ENCODE assay signal across 10 cellular contexts in the genomic region with DNA sequence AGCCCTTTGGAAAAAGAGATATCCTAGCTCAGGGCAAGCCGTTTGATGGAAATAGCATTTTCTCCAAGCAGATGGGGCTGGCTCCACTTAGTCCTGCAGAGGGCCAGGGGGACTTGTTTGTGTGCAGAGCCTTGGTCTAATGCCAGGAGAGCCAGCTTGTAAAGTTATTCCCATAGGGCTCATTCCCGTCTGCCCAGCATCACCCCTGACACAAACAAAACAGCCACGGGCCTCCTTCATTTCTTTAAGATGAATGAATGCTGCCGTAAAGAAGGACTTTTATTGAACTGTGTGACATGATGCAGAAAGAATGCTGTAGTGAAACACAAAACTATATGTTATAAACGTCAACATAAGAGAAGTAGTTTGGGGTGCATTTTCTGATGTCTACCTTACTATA. TPM values are rescaled to one million over a fixed set of nuclear protein-coding genes. Genes with fewer than 3 reads are reported as not detected.
A peak's percentile ranks its signal among the peaks of the same experiment; 100 is the strongest.
DNase-seq lines count a peak whose midpoint lies in the region; ATAC-seq lines count a peak whose summit lies in the region.
"Had no signal": no experiment of that assay in that cellular context is flagged by ENCODE, and none has a peak within 500 bp of the region (broad histone marks: within the 10 kb centered on the region; RNA-seq: fewer than 3 reads in every experiment).

No MANE protein-coding gene starts in this region.

- intact Hi-C loops in Right ventricle myocardium superior (cut with DNase I): no loop called here
- intact Hi-C loops in cardiac septum (cut with DNase I): no loop called here

- DNase-seq in Right ventricle myocardium superior (no peak), cardiac septum (ENCODE audit: low spot score) (no peak), NCI-H526 treated with DMSO at 0.1 percent for 48 hours (lab: John Stamatoyannopoulos, UW) (peak; percentile 94), foreskin melanocyte (peak; percentile 24), 8988T (no peak), SIG-M5 treated with dmso at 0.1 percent for 504 hours (lab: John Stamatoyannopoulos, UW; ENCODE audit: unreplicated experiment) (no peak)
- no peak for DNase-seq in activated CD4-positive, CD25-positive, alpha-beta regulatory T cell (lab: John Stamatoyannopoulos, UW)
- DNase-seq: activated T-cell treated with anti-CD3 and anti-CD28 coated beads for 4 hours; stimulated activated CD4-positive, alpha-beta T cell treated with anti-CD3 and anti-CD28 coated beads, Interleukin-4, amount 100 ng/mL, for 4 hours had no signal

- peak; percentile 32 for ATAC-seq in Right ventricle myocardium superior (ENCODE audit: poor library complexity)
- ATAC-seq in HG03039 (IDR thresholded peaks at IDR 0.05; ENCODE audit: unreplicated experiment): no peak

RNA-seq across cellular contexts. Expression of gene NCAM1, which starts 53.0 kb away (rescaled TPM):
- total RNA-seq in Right ventricle myocardium superior (226 TPM), cardiac septum (472 TPM)

Comparison
In these comparisons a context has a peak if more than half of its experiments do, and no peak if none do; other contexts are left out.
1. DNase-seq: peak in NCI-H526 treated with DMSO at 0.1 percent for 48 hours (single experiment) and foreskin melanocyte (single experiment); none in Right ventricle myocardium superior (single experiment), cardiac septum (single experiment), activated CD4-positive, CD25-positive, alpha-beta regulatory T cell (0 of 4), 8988T (single experiment) and SIG-M5 treated with dmso at 0.1 percent for 504 hours (single experiment).